In the genomic region with DNA sequence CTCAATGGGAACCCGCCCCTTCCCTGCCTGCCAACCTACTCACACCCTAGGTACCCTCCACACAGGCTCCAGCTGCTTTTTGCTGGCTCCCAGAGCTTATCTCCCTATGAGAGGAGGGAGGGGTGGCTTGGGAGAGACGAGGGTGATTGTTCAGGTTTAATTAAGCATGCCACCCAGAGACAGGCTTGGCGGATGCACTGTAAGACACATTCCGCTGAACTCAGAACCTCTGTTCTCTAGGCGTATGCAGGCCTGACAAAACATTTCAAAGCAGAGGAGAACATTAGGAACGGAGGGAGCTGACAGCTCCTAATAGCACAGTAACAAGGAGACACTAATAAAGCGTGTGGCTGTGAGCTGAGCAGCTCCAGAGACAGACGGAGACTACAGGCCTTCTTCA, we compare ENCODE assay signal across 2 cellular contexts.
TF ChIP-seq lines count a peak whose summit lies in the region.

No MANE protein-coding gene starts in this region.

TF ChIP-seq in SK-N-SH, 30 proteins besides CTCF, POLR2A, EP300 and RAD21 (continued from another document):
- TF ChIP-seq, protein P1, sequence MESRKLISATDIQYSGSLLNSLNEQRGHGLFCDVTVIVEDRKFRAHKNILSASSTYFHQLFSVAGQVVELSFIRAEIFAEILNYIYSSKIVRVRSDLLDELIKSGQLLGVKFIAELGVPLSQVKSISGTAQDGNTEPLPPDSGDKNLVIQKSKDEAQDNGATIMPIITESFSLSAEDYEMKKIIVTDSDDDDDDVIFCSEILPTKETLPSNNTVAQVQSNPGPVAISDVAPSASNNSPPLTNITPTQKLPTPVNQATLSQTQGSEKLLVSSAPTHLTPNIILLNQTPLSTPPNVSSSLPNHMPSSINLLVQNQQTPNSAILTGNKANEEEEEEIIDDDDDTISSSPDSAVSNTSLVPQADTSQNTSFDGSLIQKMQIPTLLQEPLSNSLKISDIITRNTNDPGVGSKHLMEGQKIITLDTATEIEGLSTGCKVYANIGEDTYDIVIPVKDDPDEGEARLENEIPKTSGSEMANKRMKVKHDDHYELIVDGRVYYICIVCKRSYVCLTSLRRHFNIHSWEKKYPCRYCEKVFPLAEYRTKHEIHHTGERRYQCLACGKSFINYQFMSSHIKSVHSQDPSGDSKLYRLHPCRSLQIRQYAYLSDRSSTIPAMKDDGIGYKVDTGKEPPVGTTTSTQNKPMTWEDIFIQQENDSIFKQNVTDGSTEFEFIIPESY (IDR thresholded peaks at IDR 0.05; ENCODE audit: borderline replicate concordance, low read depth), result no peak
- TF ChIP-seq, protein P2, sequence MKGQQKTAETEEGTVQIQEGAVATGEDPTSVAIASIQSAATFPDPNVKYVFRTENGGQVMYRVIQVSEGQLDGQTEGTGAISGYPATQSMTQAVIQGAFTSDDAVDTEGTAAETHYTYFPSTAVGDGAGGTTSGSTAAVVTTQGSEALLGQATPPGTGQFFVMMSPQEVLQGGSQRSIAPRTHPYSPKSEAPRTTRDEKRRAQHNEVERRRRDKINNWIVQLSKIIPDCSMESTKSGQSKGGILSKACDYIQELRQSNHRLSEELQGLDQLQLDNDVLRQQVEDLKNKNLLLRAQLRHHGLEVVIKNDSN (IDR thresholded peaks at IDR 0.05; ENCODE audit: borderline replicate concordance, low read depth), result no peak
- TF ChIP-seq FOXM1 (IDR thresholded peaks at IDR 0.05; ENCODE audit: low read depth), result no peak
- TF ChIP-seq, protein P3, sequence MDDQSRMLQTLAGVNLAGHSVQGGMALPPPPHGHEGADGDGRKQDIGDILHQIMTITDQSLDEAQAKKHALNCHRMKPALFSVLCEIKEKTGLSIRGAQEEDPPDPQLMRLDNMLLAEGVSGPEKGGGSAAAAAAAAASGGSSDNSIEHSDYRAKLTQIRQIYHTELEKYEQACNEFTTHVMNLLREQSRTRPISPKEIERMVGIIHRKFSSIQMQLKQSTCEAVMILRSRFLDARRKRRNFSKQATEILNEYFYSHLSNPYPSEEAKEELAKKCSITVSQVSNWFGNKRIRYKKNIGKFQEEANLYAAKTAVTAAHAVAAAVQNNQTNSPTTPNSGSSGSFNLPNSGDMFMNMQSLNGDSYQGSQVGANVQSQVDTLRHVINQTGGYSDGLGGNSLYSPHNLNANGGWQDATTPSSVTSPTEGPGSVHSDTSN (IDR thresholded peaks at IDR 0.05), result no peak
- TF ChIP-seq SIN3A (IDR thresholded peaks at IDR 0.05; ENCODE audit: borderline replicate concordance, low read depth, low read length), result no peak
- TF ChIP-seq, protein P4, sequence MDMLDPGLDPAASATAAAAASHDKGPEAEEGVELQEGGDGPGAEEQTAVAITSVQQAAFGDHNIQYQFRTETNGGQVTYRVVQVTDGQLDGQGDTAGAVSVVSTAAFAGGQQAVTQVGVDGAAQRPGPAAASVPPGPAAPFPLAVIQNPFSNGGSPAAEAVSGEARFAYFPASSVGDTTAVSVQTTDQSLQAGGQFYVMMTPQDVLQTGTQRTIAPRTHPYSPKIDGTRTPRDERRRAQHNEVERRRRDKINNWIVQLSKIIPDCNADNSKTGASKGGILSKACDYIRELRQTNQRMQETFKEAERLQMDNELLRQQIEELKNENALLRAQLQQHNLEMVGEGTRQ (IDR thresholded peaks at IDR 0.05; ENCODE audit: borderline replicate concordance, low read depth, low read length), result no peak
- TF ChIP-seq CHD2 (IDR thresholded peaks at IDR 0.05; ENCODE audit: low read length, partially characterized antibody), result no peak
- TF ChIP-seq RFX5 (IDR thresholded peaks at IDR 0.05; ENCODE audit: low read length), result no peak
- no peak for TF ChIP-seq EZH2phosphoT487 (IDR thresholded peaks at IDR 0.05; ENCODE audit: borderline replicate concordance, low read depth)
- TF ChIP-seq, protein P5, sequence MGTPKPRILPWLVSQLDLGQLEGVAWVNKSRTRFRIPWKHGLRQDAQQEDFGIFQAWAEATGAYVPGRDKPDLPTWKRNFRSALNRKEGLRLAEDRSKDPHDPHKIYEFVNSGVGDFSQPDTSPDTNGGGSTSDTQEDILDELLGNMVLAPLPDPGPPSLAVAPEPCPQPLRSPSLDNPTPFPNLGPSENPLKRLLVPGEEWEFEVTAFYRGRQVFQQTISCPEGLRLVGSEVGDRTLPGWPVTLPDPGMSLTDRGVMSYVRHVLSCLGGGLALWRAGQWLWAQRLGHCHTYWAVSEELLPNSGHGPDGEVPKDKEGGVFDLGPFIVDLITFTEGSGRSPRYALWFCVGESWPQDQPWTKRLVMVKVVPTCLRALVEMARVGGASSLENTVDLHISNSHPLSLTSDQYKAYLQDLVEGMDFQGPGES (IDR thresholded peaks at IDR 0.05; ENCODE audit: low read depth, low read length), result no peak
- no peak for TF ChIP-seq JUND (IDR thresholded peaks at IDR 0.05)
- no peak for TF ChIP-seq YY1 (IDR thresholded peaks at IDR 0.05; ENCODE audit: low read depth)
- no peak for TF ChIP-seq NRF1 (IDR thresholded peaks at IDR 0.05; ENCODE audit: low read depth, low read length)

TF ChIP-seq in SK-N-SH treated with all-trans-retinoic acid at 6 μM for 48 hours, 23 proteins besides CTCF, POLR2A, EP300 and RAD21 (continued from another document):
- TF ChIP-seq, protein P6, sequence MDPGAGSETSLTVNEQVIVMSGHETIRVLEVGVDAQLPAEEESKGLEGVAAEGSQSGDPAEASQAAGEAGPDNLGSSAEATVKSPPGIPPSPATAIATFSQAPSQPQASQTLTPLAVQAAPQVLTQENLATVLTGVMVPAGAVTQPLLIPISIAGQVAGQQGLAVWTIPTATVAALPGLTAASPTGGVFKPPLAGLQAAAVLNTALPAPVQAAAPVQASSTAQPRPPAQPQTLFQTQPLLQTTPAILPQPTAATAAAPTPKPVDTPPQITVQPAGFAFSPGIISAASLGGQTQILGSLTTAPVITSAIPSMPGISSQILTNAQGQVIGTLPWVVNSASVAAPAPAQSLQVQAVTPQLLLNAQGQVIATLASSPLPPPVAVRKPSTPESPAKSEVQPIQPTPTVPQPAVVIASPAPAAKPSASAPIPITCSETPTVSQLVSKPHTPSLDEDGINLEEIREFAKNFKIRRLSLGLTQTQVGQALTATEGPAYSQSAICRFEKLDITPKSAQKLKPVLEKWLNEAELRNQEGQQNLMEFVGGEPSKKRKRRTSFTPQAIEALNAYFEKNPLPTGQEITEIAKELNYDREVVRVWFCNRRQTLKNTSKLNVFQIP (CRISPR knock-in tag; IDR thresholded peaks at IDR 0.05; ENCODE audit: borderline replicate concordance, low read depth), result no peak
- TF ChIP-seq ISL1 (CRISPR knock-in tag; IDR thresholded peaks at IDR 0.05), result no peak
- no peak for TF ChIP-seq ZNF8 (CRISPR knock-in tag; IDR thresholded peaks at IDR 0.05)
- TF ChIP-seq ZNF565 (CRISPR knock-in tag; conservative IDR thresholded peaks at IDR 0.05; ENCODE audit: low read depth), result no peak
- TF ChIP-seq, protein P7, sequence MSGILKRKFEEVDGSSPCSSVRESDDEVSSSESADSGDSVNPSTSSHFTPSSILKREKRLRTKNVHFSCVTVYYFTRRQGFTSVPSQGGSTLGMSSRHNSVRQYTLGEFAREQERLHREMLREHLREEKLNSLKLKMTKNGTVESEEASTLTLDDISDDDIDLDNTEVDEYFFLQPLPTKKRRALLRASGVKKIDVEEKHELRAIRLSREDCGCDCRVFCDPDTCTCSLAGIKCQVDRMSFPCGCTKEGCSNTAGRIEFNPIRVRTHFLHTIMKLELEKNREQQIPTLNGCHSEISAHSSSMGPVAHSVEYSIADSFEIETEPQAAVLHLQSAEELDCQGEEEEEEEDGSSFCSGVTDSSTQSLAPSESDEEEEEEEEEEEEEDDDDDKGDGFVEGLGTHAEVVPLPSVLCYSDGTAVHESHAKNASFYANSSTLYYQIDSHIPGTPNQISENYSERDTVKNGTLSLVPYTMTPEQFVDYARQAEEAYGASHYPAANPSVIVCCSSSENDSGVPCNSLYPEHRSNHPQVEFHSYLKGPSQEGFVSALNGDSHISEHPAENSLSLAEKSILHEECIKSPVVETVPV (CRISPR knock-in tag; IDR thresholded peaks at IDR 0.05), result no peak
- TF ChIP-seq ARNTL (CRISPR knock-in tag; IDR thresholded peaks at IDR 0.05; ENCODE audit: borderline replicate concordance, low read depth), result no peak
- TF ChIP-seq ZFP3 (CRISPR knock-in tag; IDR thresholded peaks at IDR 0.05), result no peak
- TF ChIP-seq CSDC2 (CRISPR knock-in tag; IDR thresholded peaks at IDR 0.05), result no peak
- TF ChIP-seq ZC3H10 (CRISPR knock-in tag; IDR thresholded peaks at IDR 0.05), result no peak
- TF ChIP-seq PPARA (CRISPR knock-in tag; IDR thresholded peaks at IDR 0.05; ENCODE audit: borderline replicate concordance), result no peak
- no peak for TF ChIP-seq GLIS3 (CRISPR knock-in tag; IDR thresholded peaks at IDR 0.05)
- TF ChIP-seq OSR1 (CRISPR knock-in tag; IDR thresholded peaks at IDR 0.05), result no peak
